In genomic region chr3:31341130-31341529, GRCh38 we compare ENCODE assay signal across 13 cellular contexts.
DNase-seq lines count a peak whose midpoint lies in the region; ATAC-seq and TF ChIP-seq lines count a peak whose summit lies in the region.
"Had no signal": no experiment of that assay in that cellular context is flagged by ENCODE, and none has a peak within 500 bp of the region (broad histone marks: within the 10 kb centered on the region; RNA-seq: fewer than 3 reads in every experiment).

No MANE protein-coding gene starts in this region.

- H3K27ac ChIP-seq in hepatocyte (no peak overlapping the region), stomach (no peak overlapping the region)
- H3K27ac ChIP-seq: esophagus squamous epithelium had no signal

- H3K9me3 Mint-ChIP-seq in activated CD8-positive, alpha-beta T cell treated with anti-CD3 and anti-CD28 coated beads for 36 hours, result peaks cover 3% of the 10 kb centered on the region

- H3K27ac Mint-ChIP-seq in activated CD8-positive, alpha-beta T cell treated with anti-CD3 and anti-CD28 coated beads for 36 hours, result no peak overlapping the region
- H3K27ac Mint-ChIP-seq: activated naive CD4-positive, alpha-beta T cell treated with anti-CD3 and anti-CD28 coated beads, Interleukin-2, amount 50 U/mL, for 72 hours; naive thymus-derived CD4-positive, alpha-beta T cell had no signal

- H3K27me3 ChIP-seq in hepatocyte (no peaks in the 10 kb centered on the region), stomach (no peaks in the 10 kb centered on the region)
- H3K27me3 ChIP-seq: esophagus squamous epithelium had no signal

- H3K9me2 ChIP-seq in hepatocyte (replicated peaks; ENCODE audit: insufficient read depth), result no peaks in the 10 kb centered on the region

- no peaks in the 10 kb centered on the region for H4K20me1 ChIP-seq in hepatocyte (ENCODE audit: insufficient read depth, poor library complexity, severe bottlenecking)

- 32% methylated on average over 2 of the region's 2 CpGs for WGBS in hepatocyte (ENCODE audit: low lambda C conversion rate, missing lambda C conversion rate)
- 39 to 54% (median 50%) methylated on average over 2 of the region's 2 CpGs for WGBS in stomach, 5 donors

- no peaks in the 10 kb centered on the region for H3K4me1 Mint-ChIP-seq in activated CD8-positive, alpha-beta T cell treated with anti-CD3 and anti-CD28 coated beads for 36 hours (ENCODE audit: low read depth)

- TF ChIP-seq CTCF in hepatocyte (IDR thresholded peaks at IDR 0.05; ENCODE audit: poor library complexity), result peak; percentile 18
- TF ChIP-seq CTCF in stomach (IDR thresholded peaks at IDR 0.05), result no peak
- no peak for TF ChIP-seq CTCF in activated CD8-positive, alpha-beta T cell treated with anti-CD3 and anti-CD28 coated beads for 36 hours (IDR thresholded peaks at IDR 0.05)

- POLR2A ChIA-PET in activated CD8-positive, alpha-beta T cell treated with anti-CD3 and anti-CD28 coated beads for 36 hours (lab: Charles Lee), result no interaction called here

- in situ Hi-C loops in SK-MEL-5 (cut with HindIII; ENCODE audit: low pct_unique_long_range_greater_than_20kb, low sequenced_read_pairs), result no loop called here

- TF ChIP-seq POLR2A in stomach (IDR thresholded peaks at IDR 0.05), result no peak

- CTCF ChIA-PET in activated CD8-positive, alpha-beta T cell treated with anti-CD3 and anti-CD28 coated beads for 36 hours (lab: Charles Lee), result interaction anchor here (1.0 kb wide), 1 partner anchor 10 kb away, joined by 3 read pairs; no protein-coding TSS in a partner anchor

- H3K36me3 Mint-ChIP-seq in activated CD8-positive, alpha-beta T cell treated with anti-CD3 and anti-CD28 coated beads for 36 hours (ENCODE audit: low read depth), result no peaks in the 10 kb centered on the region

- no peak for TF ChIP-seq EP300 in stomach (IDR thresholded peaks at IDR 0.05)

- H3K79me2 ChIP-seq in hepatocyte, result no peaks in the 10 kb centered on the region

- H3K9me3 ChIP-seq in hepatocyte (ENCODE audit: low read depth) (no peaks in the 10 kb centered on the region), stomach (no peaks in the 10 kb centered on the region)
- H3K9me3 ChIP-seq: esophagus squamous epithelium had no signal

- H3K4me3 ChIP-seq in hepatocyte, result no peak overlapping the region
- H3K4me3 ChIP-seq in stomach, result no peak overlapping the region
- H3K4me3 ChIP-seq: esophagus squamous epithelium had no signal

- ATAC-seq in activated CD8-positive, alpha-beta T cell treated with anti-CD3 and anti-CD28 coated beads for 36 hours, result no peak
- ATAC-seq in HG03460 (IDR thresholded peaks at IDR 0.05; ENCODE audit: unreplicated experiment), result no peak
- ATAC-seq: activated naive CD4-positive, alpha-beta T cell treated with anti-CD3 and anti-CD28 coated beads, Interleukin-2, amount 50 U/mL, for 72 hours; naive thymus-derived CD4-positive, alpha-beta T cell had no signal

- no peak overlapping the region for H3K4me2 ChIP-seq in hepatocyte

- H3K27me3 Mint-ChIP-seq in activated CD8-positive, alpha-beta T cell treated with anti-CD3 and anti-CD28 coated beads for 36 hours, result no peaks in the 10 kb centered on the region
- H3K27me3 Mint-ChIP-seq: naive thymus-derived CD4-positive, alpha-beta T cell had no signal

- H3K4me1 ChIP-seq in hepatocyte (ENCODE audit: insufficient read depth) (no peaks in the 10 kb centered on the region), stomach (no peaks in the 10 kb centered on the region)

- intact Hi-C loops in stomach (cut with DNase I; ENCODE audit: low total_unique reads), result no loop called here
- intact Hi-C loops in activated CD8-positive, alpha-beta T cell treated with anti-CD3 and anti-CD28 coated beads for 36 hours (cut with micrococcal nuclease), result no loop called here

- no peak overlapping the region for H3K4me3 Mint-ChIP-seq in activated CD8-positive, alpha-beta T cell treated with anti-CD3 and anti-CD28 coated beads for 36 hours
- H3K4me3 Mint-ChIP-seq: naive thymus-derived CD4-positive, alpha-beta T cell had no signal

- H3K36me3 ChIP-seq in hepatocyte (replicated peaks; ENCODE audit: insufficient read depth, low read depth), result no peaks in the 10 kb centered on the region
- H3K36me3 ChIP-seq in stomach, result no peaks in the 10 kb centered on the region
- H3K36me3 ChIP-seq: esophagus squamous epithelium had no signal

- peak; percentile 5 for DNase-seq in DMS53 (lab: John Stamatoyannopoulos, UW)
- DNase-seq in DMS53 treated with DMSO at 0.1 percent for 48 hours (lab: John Stamatoyannopoulos, UW; ENCODE audit: unreplicated experiment), result no peak
- peak; percentile 52 for DNase-seq in SK-MEL-5 (ENCODE audit: low read depth, low spot score)
- DNase-seq in hepatocyte (ENCODE audit: low spot score), result peak; percentile 10
- DNase-seq in stomach, result peak; percentile 26
- no peak for DNase-seq in NCI-H1694 (lab: John Stamatoyannopoulos, UW)
- DNase-seq in activated CD8-positive, alpha-beta T cell treated with anti-CD3 and anti-CD28 coated beads for 36 hours, result no peak
- DNase-seq: DMS79; esophagus squamous epithelium; naive thymus-derived CD4-positive, alpha-beta T cell; T-helper 9 cell had no signal

- no peak overlapping the region for H2AFZ ChIP-seq in hepatocyte

Comparison
In these comparisons a context has a peak if more than half of its experiments do, and no peak if none do; other contexts are left out.
1. DNase-seq: peak in DMS53 (single experiment), SK-MEL-5 (single experiment), hepatocyte (single experiment) and stomach (single experiment); none in DMS53 treated with DMSO at 0.1 percent for 48 hours (single experiment), NCI-H1694 (single experiment) and activated CD8-positive, alpha-beta T cell treated with anti-CD3 and anti-CD28 coated beads for 36 hours (single experiment).